In the genomic region with DNA sequence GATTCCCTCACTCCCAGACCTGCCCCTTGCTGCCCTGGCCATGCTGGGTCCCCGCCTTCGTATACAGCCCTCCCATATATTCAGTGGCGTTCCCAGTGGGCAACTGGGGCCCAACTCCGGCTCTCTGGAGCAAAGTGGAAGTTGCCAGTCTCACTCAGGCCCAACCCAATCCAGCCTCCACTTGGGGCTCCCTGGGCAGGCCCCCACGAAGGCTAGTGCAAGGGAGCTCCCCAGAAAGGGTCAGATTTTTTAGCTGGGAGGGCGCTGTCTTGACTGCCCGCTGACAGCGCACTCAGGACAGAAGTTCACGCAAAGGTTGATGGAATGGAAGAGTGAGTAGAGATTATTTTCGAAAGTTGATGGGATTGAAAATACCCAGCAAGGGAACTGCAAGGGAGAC, we compare ENCODE assay signal across 11 cellular contexts. TPM values are rescaled to one million over a fixed set of nuclear protein-coding genes. Genes with fewer than 3 reads are reported as not detected.
DNase-seq lines count a peak whose midpoint lies in the region; ATAC-seq and TF ChIP-seq lines count a peak whose summit lies in the region.
"Had no signal": no experiment of that assay in that cellular context is flagged by ENCODE, and none has a peak within 500 bp of the region (broad histone marks: within the 10 kb centered on the region; RNA-seq: fewer than 3 reads in every experiment).

No MANE protein-coding gene starts in this region.

- no peaks in the 10 kb centered on the region for H3K9me3 ChIP-seq in T-helper 17 cell (ENCODE audit: control insufficient read depth, low read length, poor library complexity, severe bottlenecking)
- no peaks in the 10 kb centered on the region for H3K9me3 ChIP-seq in iPS-15b (ENCODE audit: control insufficient read depth, insufficient read depth, low read length)
- no peaks in the 10 kb centered on the region for H3K9me3 ChIP-seq in smooth muscle cell (replicated peaks; ENCODE audit: low read depth)
- H3K9me3 ChIP-seq: upper lobe of right lung had no signal

- H4K20me1 ChIP-seq in smooth muscle cell (ENCODE audit: low read depth) = no peaks in the 10 kb centered on the region

- peak; percentile 53 for DNase-seq in activated CD4-positive, alpha-beta T cell treated with anti-CD3 and anti-CD28 coated beads, Interleukin-2, amount 10 ng/mL, durations not matched to agents 24 days and 14 days
- no peak for DNase-seq in activated CD4-positive, alpha-beta T cell treated with anti-CD3 and anti-CD28 coated beads, Interleukin-2, amount 50 U/mL, for 48 hours
- DNase-seq in T-helper 17 cell (no peak), smooth muscle cell (lab: John Stamatoyannopoulos, UW; ENCODE audit: unreplicated experiment) (no peak), NCI-H526 (lab: John Stamatoyannopoulos, UW) (no peak)
- no peak for DNase-seq in activated effector memory CD4-positive, alpha-beta T cell treated with Interleukin-2 at 50 U/mL for 16 hours
- DNase-seq: NCI-H1417, NCI-H510A treated with DMSO at 0.1 percent for 48 hours had no signal

- no peaks in the 10 kb centered on the region for H3K79me2 ChIP-seq in smooth muscle cell (ENCODE audit: low read depth)

- H3K27ac Mint-ChIP-seq in activated CD4-positive, alpha-beta T cell treated with anti-CD3 and anti-CD28 coated beads, Interleukin-2, amount 10 ng/mL, durations not matched to agents 24 days and 14 days = peak overlapping the region; percentile 66
- peak overlapping the region; percentile 82 for H3K27ac Mint-ChIP-seq in T-helper 17 cell

- peak overlapping the region; percentile 87 for H3K4me2 ChIP-seq in smooth muscle cell

- H3K36me3 ChIP-seq in iPS-15b (ENCODE audit: control insufficient read depth, insufficient read depth, low read length) (peaks cover 7% of the 10 kb centered on the region), smooth muscle cell (ENCODE audit: low read depth) (no peaks in the 10 kb centered on the region)

- H3K27me3 ChIP-seq in iPS-15b (ENCODE audit: control insufficient read depth, insufficient read depth, low read length) (peaks cover 9% of the 10 kb centered on the region), smooth muscle cell (ENCODE audit: low read depth) (no peaks in the 10 kb centered on the region)
- H3K27me3 ChIP-seq: upper lobe of right lung had no signal

- H3K4me3 ChIP-seq in iPS-15b (ENCODE audit: low read depth, low read length) (peak overlapping the region; percentile 68), smooth muscle cell (no peak overlapping the region)

- no peaks in the 10 kb centered on the region for H3K9me3 Mint-ChIP-seq in activated CD4-positive, alpha-beta T cell treated with anti-CD3 and anti-CD28 coated beads, Interleukin-2, amount 10 ng/mL, durations not matched to agents 24 days and 14 days

- ATAC-seq in T-helper 17 cell = no peak
- ATAC-seq in activated CD4-positive, CD25-positive, alpha-beta regulatory T cell treated with anti-CD3 and anti-CD28 coated beads, Interleukin-2, amount 50 U/mL, for 24 hours = no peak

- TF ChIP-seq CTCF in smooth muscle cell (IDR thresholded peaks at IDR 0.05; ENCODE audit: borderline replicate concordance, insufficient read depth, poor library complexity, severe bottlenecking) = no peak

- intact Hi-C loops in activated CD4-positive, alpha-beta T cell treated with anti-CD3 and anti-CD28 coated beads, Interleukin-2, amount 10 ng/mL, durations not matched to agents 24 days and 14 days (cut with micrococcal nuclease) = no loop called here

- peaks cover 35% of the 10 kb centered on the region for H3K4me1 Mint-ChIP-seq in activated CD4-positive, alpha-beta T cell treated with anti-CD3 and anti-CD28 coated beads, Interleukin-2, amount 10 ng/mL, durations not matched to agents 24 days and 14 days
- H3K4me1 Mint-ChIP-seq in T-helper 17 cell = peaks cover 25% of the 10 kb centered on the region

- H3K4me1 ChIP-seq in iPS-15b (ENCODE audit: control insufficient read depth, insufficient read depth, low read length) (peaks cover 5% of the 10 kb centered on the region), smooth muscle cell (ENCODE audit: low read depth) (no peaks in the 10 kb centered on the region)

- H3K27ac ChIP-seq in smooth muscle cell (ENCODE audit: low read depth) = no peak overlapping the region

- H3F3A ChIP-seq in smooth muscle cell (ENCODE audit: low read depth) = no peaks in the 10 kb centered on the region

- H3K9ac ChIP-seq in iPS-15b (ENCODE audit: low read depth, low read length) (peak overlapping the region; percentile 37), smooth muscle cell (ENCODE audit: low read depth) (no peak overlapping the region)

- peak overlapping the region; percentile 72 for H3K4me3 Mint-ChIP-seq in activated CD4-positive, alpha-beta T cell treated with anti-CD3 and anti-CD28 coated beads, Interleukin-2, amount 10 ng/mL, durations not matched to agents 24 days and 14 days
- peak overlapping the region; percentile 87 for H3K4me3 Mint-ChIP-seq in T-helper 17 cell

- H3K36me3 Mint-ChIP-seq in activated CD4-positive, alpha-beta T cell treated with anti-CD3 and anti-CD28 coated beads, Interleukin-2, amount 10 ng/mL, durations not matched to agents 24 days and 14 days (ENCODE audit: low read depth) = peaks cover 18% of the 10 kb centered on the region
- no peaks in the 10 kb centered on the region for H3K36me3 Mint-ChIP-seq in T-helper 17 cell (ENCODE audit: low read depth)

- H2AFZ ChIP-seq in smooth muscle cell (ENCODE audit: low read depth) = no peak overlapping the region

- 87% methylated on average over 10 of the region's 10 CpGs for WGBS in smooth muscle cell (ENCODE audit: low lambda C conversion rate)

- no peaks in the 10 kb centered on the region for H3K27me3 Mint-ChIP-seq in activated CD4-positive, alpha-beta T cell treated with anti-CD3 and anti-CD28 coated beads, Interleukin-2, amount 10 ng/mL, durations not matched to agents 24 days and 14 days
- no peaks in the 10 kb centered on the region for H3K27me3 Mint-ChIP-seq in T-helper 17 cell

RNA-seq across cellular contexts. Expression of a gene that starts 5.9 kb away (rescaled TPM):
- 0.12 TPM in 1 of 2 replicates, not detected in the other for total RNA-seq in activated CD4-positive, alpha-beta T cell treated with anti-CD3 and anti-CD28 coated beads, Interleukin-2, amount 10 ng/mL, durations not matched to agents 24 days and 14 days
- total RNA-seq in T-helper 17 cell (not detected), smooth muscle cell (not detected in 2 replicates)
- 0.06 TPM in 1 of 2 replicates, not detected in the other for polyA plus RNA-seq in smooth muscle cell
- total RNA-seq: upper lobe of right lung had no signal

RNA-seq across cellular contexts. Expression of a gene that starts 9.3 kb away (rescaled TPM):
- 24.4 and 26.2 TPM in 2 replicates for total RNA-seq in activated CD4-positive, alpha-beta T cell treated with anti-CD3 and anti-CD28 coated beads, Interleukin-2, amount 10 ng/mL, durations not matched to agents 24 days and 14 days
- total RNA-seq in T-helper 17 cell (10 to 100 TPM; 93.3 to 99.5 TPM), smooth muscle cell (14.5 and 15.2 TPM in 2 replicates)
- polyA plus RNA-seq in smooth muscle cell = 17.0 and 24.7 TPM in 2 replicates

RNA-seq across cellular contexts. Expression of a gene that starts 24.0 kb away (rescaled TPM):
- 177 and 185 TPM in 2 replicates for total RNA-seq in activated CD4-positive, alpha-beta T cell treated with anti-CD3 and anti-CD28 coated beads, Interleukin-2, amount 10 ng/mL, durations not matched to agents 24 days and 14 days
- total RNA-seq in T-helper 17 cell = 1 to 10 TPM; 2.7 to 5.3 TPM
- total RNA-seq in smooth muscle cell = 70.7 and 78.1 TPM in 2 replicates
- polyA plus RNA-seq in smooth muscle cell = 45.0 and 122 TPM in 2 replicates

RNA-seq across cellular contexts. Expression of a gene that starts 35.8 kb away (rescaled TPM):
- 19.9 and 25.2 TPM in 2 replicates for total RNA-seq in activated CD4-positive, alpha-beta T cell treated with anti-CD3 and anti-CD28 coated beads, Interleukin-2, amount 10 ng/mL, durations not matched to agents 24 days and 14 days
- 10 to 100 TPM; 10.7 to 10.9 TPM for total RNA-seq in T-helper 17 cell
- total RNA-seq in smooth muscle cell = 5.9 and 6.4 TPM in 2 replicates
- 2.9 and 11.0 TPM in 2 replicates for polyA plus RNA-seq in smooth muscle cell

RNA-seq across cellular contexts. Expression of a gene that starts 43.7 kb away (rescaled TPM):
- total RNA-seq in activated CD4-positive, alpha-beta T cell treated with anti-CD3 and anti-CD28 coated beads, Interleukin-2, amount 10 ng/mL, durations not matched to agents 24 days and 14 days = 84.7 and 86.6 TPM in 2 replicates
- total RNA-seq in T-helper 17 cell (100 to 1,000 TPM; 115 to 136 TPM), smooth muscle cell (90.7 and 99.5 TPM in 2 replicates)
- polyA plus RNA-seq in smooth muscle cell = 169 and 206 TPM in 2 replicates

Comparison
In these comparisons a context has a peak if more than half of its experiments do, and no peak if none do; other contexts are left out.
1. RNA of a gene that starts 24.0 kb away (total RNA-seq): 177 to 185 TPM in activated CD4-positive, alpha-beta T cell treated with anti-CD3 and anti-CD28 coated beads, Interleukin-2, amount 10 ng/mL, durations not matched to agents 24 days and 14 days and 70.7 to 78.1 TPM in smooth muscle cell; 2.7 to 5.3 TPM in T-helper 17 cell; every median in the first group is over 10 times any median in the second.